1 cellular context compared by ENCODE assay signal in the genomic region with DNA sequence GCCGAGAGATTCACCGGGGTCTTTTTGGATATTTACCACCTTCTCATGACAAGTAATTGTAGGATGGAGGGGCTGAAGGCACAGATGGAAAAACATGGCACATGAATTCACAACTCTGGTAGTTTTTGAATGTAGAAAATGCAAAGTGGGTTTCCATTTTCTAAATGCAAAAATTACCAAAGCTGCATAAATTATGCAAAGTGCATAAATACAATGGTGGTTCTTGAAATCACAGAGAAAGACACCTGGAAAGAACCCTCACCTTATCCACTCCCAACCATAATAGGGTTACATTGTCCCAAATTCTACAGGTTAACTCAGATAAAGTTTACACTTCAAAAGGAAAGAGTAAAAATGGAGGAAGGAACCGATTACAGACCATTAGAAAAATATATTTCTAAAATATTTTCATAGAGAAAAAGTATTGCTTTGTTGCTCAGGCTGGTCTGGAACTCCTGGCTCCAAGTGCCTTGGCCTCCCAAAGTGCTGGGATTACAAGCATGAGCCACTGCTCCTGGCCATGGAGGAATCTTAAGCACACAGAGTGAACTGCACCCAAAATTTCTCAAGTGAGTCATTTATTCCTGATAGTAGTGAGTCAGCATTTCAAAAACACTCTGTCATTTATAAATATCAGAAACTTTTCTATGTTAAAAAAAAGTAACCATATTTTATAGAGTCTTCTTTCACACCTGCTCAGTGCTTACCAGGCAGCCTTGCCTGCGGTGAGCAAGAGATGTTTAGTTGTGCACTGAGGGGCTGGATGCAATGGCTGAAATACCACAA.
TF ChIP-seq lines count a peak whose summit lies in the region.

No MANE protein-coding gene starts in this region.

TF ChIP-seq in IMR-90, 13 proteins besides CTCF, POLR2A, EP300 and RAD21 (continued from another document):
- no peak for TF ChIP-seq MXI1 (IDR thresholded peaks at IDR 0.05; ENCODE audit: borderline replicate concordance, low read depth, low read length)
- TF ChIP-seq CHD1 (IDR thresholded peaks at IDR 0.05; ENCODE audit: low read depth, low read length) = no peak
- TF ChIP-seq RFX5 (IDR thresholded peaks at IDR 0.05; ENCODE audit: low read depth, low read length) = no peak
- TF ChIP-seq CEBPB (IDR thresholded peaks at IDR 0.05; ENCODE audit: low read depth, low read length) = no peak; the same call in 1 of the 2 replicates
- peak; percentile 82 for TF ChIP-seq RCOR1 (IDR thresholded peaks at IDR 0.05; ENCODE audit: insufficient replicate concordance, low read length)
TF ChIP-seq in IMR-90: peak in this region for 4.
